11 cellular contexts compared by ENCODE assay signal in genomic region chr1:161864577-161864976, GRCh38.
DNase-seq lines count a peak whose midpoint lies in the region; ATAC-seq and TF ChIP-seq lines count a peak whose summit lies in the region.
"Had no signal": no experiment of that assay in that cellular context is flagged by ENCODE, and none has a peak within 500 bp of the region (broad histone marks: within the 10 kb centered on the region; RNA-seq: fewer than 3 reads in every experiment).

No MANE protein-coding gene starts in this region.

- peaks cover 0 to 9% of the 10 kb centered on the region in 2 experiments; a peak in 1 of 4 replicates for H3K4me1 ChIP-seq in SK-N-SH (ENCODE audit: control insufficient read depth in 1 of 2, insufficient read depth in 2 of 2, low read depth in 1 of 2, low read length in 1 of 2)
- H3K4me1 ChIP-seq: upper lobe of left lung had no signal

- no peak overlapping the region for H3K27ac ChIP-seq in SK-N-SH (ENCODE audit: low read depth in 2 of 2, low read length in 1 of 2)
- H3K27ac ChIP-seq: 22Rv1, upper lobe of left lung had no signal

- POLR2A ChIA-PET in SK-N-SH (lab: Yijun Ruan, JAX), result no interaction called here

- peak; percentile 18 for DNase-seq in DMS53 (lab: John Stamatoyannopoulos, UW)
- no peak for DNase-seq in DMS53 treated with DMSO at 0.1 percent for 48 hours (lab: John Stamatoyannopoulos, UW; ENCODE audit: unreplicated experiment)
- DNase-seq in SK-N-SH, result no peak
- DNase-seq in fibroblast of mammary gland (ENCODE audit: low read depth), result peak; percentile 57
- DNase-seq in retinal pigment epithelial cell (ENCODE audit: low read depth), result no peak
- no peak for DNase-seq in GM20000 (ENCODE audit: low spot score)
- DNase-seq in retina, result no peak
- DNase-seq: upper lobe of left lung had no signal

- no peak overlapping the region for H3K4me3 ChIP-seq in SK-N-SH (ENCODE audit: low read depth in 2 of 2, low read length in 1 of 2)
- H3K4me3 ChIP-seq in fibroblast of mammary gland (ENCODE audit: control insufficient read depth, low read depth, low read length), result no peak overlapping the region
- no peak overlapping the region for H3K4me3 ChIP-seq in retinal pigment epithelial cell (ENCODE audit: low read length)
- H3K4me3 ChIP-seq: upper lobe of left lung had no signal

- TF ChIP-seq EP300 in SK-N-SH (IDR thresholded peaks at IDR 0.05; ENCODE audit: borderline replicate concordance in 1 of 2, low read depth in 1 of 2, low read length in 1 of 2), result no peak

- H3K36me3 ChIP-seq in SK-N-SH (replicated peaks in 1 of 2; ENCODE audit: control insufficient read depth in 1 of 2, insufficient read depth in 2 of 2, low read length in 1 of 2), result peaks cover 33 to 35% of the 10 kb centered on the region in 2 experiments

- H2AFZ ChIP-seq in SK-N-SH (ENCODE audit: low read depth), result no peak overlapping the region

- no peaks in the 10 kb centered on the region for H3K9me2 ChIP-seq in SK-N-SH

- H4K20me1 ChIP-seq in SK-N-SH (ENCODE audit: insufficient read depth), result no peaks in the 10 kb centered on the region

- no peak overlapping the region for H3K4me2 ChIP-seq in SK-N-SH

- TF ChIP-seq CTCF in SK-N-SH (IDR thresholded peaks at IDR 0.05) (peak; percentile 68), fibroblast of mammary gland (conservative IDR thresholded peaks at IDR 0.05; ENCODE audit: control insufficient read depth, insufficient read depth, low read depth, low read length) (peak; percentile 47), retinal pigment epithelial cell (conservative IDR thresholded peaks at IDR 0.05; ENCODE audit: low read depth, low read length) (peak; percentile 54), GM20000 (IDR thresholded peaks at IDR 0.05; ENCODE audit: extremely low read depth, missing control alignments) (no peak)

- H3K79me2 ChIP-seq in SK-N-SH (ENCODE audit: insufficient read depth), result no peaks in the 10 kb centered on the region

- H3K9me3 ChIP-seq in SK-N-SH, result no peaks in the 10 kb centered on the region
- H3K9me3 ChIP-seq: upper lobe of left lung had no signal

- H3K9ac ChIP-seq in SK-N-SH, result no peak overlapping the region

- H3F3A ChIP-seq in SK-N-SH (replicated peaks; ENCODE audit: insufficient read depth), result no peaks in the 10 kb centered on the region

- CTCF ChIA-PET in SK-N-SH (lab: Yijun Ruan, JAX), result interaction anchor here (0.6 to 1.7 kb wide), 4 partner anchors 13 to 172 kb away, joined by 3 to 7 read pairs (median 4); no protein-coding TSS in a partner anchor

- no peak for ATAC-seq in GM19467 (IDR thresholded peaks at IDR 0.05; ENCODE audit: unreplicated experiment)
- ATAC-seq: activated naive CD4-positive, alpha-beta T cell treated with anti-CD3 and anti-CD28 coated beads, Interleukin-2, amount 50 U/mL, for 72 hours had no signal

- peak; percentile 58 for TF ChIP-seq RAD21 in SK-N-SH (IDR thresholded peaks at IDR 0.05; ENCODE audit: low read length)

- WGBS in SK-N-SH (ENCODE audit: low lambda C conversion rate), result 90% methylated on average over 1 of the region's 1 CpG

- no peaks in the 10 kb centered on the region for H3K27me3 ChIP-seq in SK-N-SH (ENCODE audit: insufficient read depth)
- H3K27me3 ChIP-seq: upper lobe of left lung had no signal

TF ChIP-seq in SK-N-SH, 30 proteins besides CTCF, POLR2A, EP300 and RAD21:
- TF ChIP-seq REST (IDR thresholded peaks at IDR 0.05; ENCODE audit: low read depth, low read length) (no peak), POLR2AphosphoS5 (IDR thresholded peaks at IDR 0.05; ENCODE audit: low read depth, low read length) (no peak), SMC3 (IDR thresholded peaks at IDR 0.05; ENCODE audit: low read depth, low read length) (peak; percentile 58), TEAD4 (IDR thresholded peaks at IDR 0.05; ENCODE audit: borderline replicate concordance, insufficient read depth) (no peak), ZBTB33 (IDR thresholded peaks at IDR 0.05; ENCODE audit: borderline replicate concordance, low read depth) (no peak), JUND (IDR thresholded peaks at IDR 0.05) (no peak), RXRA (IDR thresholded peaks at IDR 0.05; ENCODE audit: borderline replicate concordance, low read depth) (no peak), MAX (IDR thresholded peaks at IDR 0.05; ENCODE audit: low read depth) (no peak)

Comparison
In these comparisons a context has a peak if more than half of its experiments do, and no peak if none do; other contexts are left out.
1. DNase-seq: peak in DMS53 (single experiment) and fibroblast of mammary gland (single experiment); none in DMS53 treated with DMSO at 0.1 percent for 48 hours (single experiment), SK-N-SH (single experiment), retinal pigment epithelial cell (single experiment), GM20000 (single experiment) and retina (single experiment).